In the genomic region with DNA sequence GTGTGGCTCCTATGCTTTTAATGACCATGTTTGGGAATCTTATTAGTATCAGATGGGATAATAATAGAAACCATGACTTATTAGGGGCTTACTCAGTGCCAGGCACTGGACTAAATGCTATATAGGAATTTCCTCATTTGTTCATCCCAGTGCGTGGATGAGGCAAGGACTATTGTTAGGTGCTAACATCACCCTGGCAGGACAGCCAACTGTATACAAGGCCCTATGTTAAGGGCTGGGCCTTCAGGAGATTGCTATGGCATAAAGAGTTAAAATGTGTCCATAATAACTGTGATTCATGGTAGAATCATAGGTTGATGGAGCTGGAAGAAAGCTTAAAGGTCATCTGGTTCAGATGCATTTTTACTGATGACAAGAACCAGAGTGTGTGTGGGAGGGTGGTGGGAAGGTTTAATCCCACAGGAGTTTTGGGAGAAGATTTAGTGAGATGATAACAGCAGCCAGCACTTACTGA, we compare ENCODE assay signal across 13 cellular contexts. TPM values are rescaled to one million over a fixed set of nuclear protein-coding genes. Genes with fewer than 3 reads are reported as not detected.
DNase-seq lines count a peak whose midpoint lies in the region; ATAC-seq and TF ChIP-seq lines count a peak whose summit lies in the region.
"Had no signal": no experiment of that assay in that cellular context is flagged by ENCODE, and none has a peak within 500 bp of the region (broad histone marks: within the 10 kb centered on the region; RNA-seq: fewer than 3 reads in every experiment).

No MANE protein-coding gene starts in this region.

- H3K23me2 ChIP-seq in H9 (ENCODE audit: insufficient read length, low read depth, low read length, poor library complexity, severe bottlenecking): peaks cover 8% of the 10 kb centered on the region

- H3K4me3 ChIP-seq in cardiac muscle cell: no peak overlapping the region
- H3K4me3 ChIP-seq in lung: no peak overlapping the region
- no peak overlapping the region for H3K4me3 ChIP-seq in urinary bladder (ENCODE audit: low read depth, low read length)
- H3K4me3 ChIP-seq in endodermal cell (ENCODE audit: low read length): no peak overlapping the region

- no peak overlapping the region for H2BK15ac ChIP-seq in H9 (ENCODE audit: low read depth, low read length)

- H2AK5ac ChIP-seq in H9 (ENCODE audit: insufficient read length, low read length): no peak overlapping the region

- H3K36me3 ChIP-seq in cardiac muscle cell (no peaks in the 10 kb centered on the region), lung (ENCODE audit: control insufficient read depth in 2 of 2, insufficient read depth in 2 of 2, low read length in 2 of 2) (no peaks in the 10 kb centered on the region), urinary bladder (ENCODE audit: insufficient read depth) (no peaks in the 10 kb centered on the region), endodermal cell (ENCODE audit: control insufficient read depth, insufficient read depth, low read length) (no peaks in the 10 kb centered on the region)

- H3K27ac ChIP-seq in cardiac muscle cell: peak overlapping the region; percentile 20
- peak overlapping the region; percentile 96 for H3K27ac ChIP-seq in cingulate gyrus (ENCODE audit: low read depth, low read length)
- peak overlapping the region; percentile 57 to 87 for H3K27ac ChIP-seq in lung (ENCODE audit: low read depth in 1 of 2, low read length in 1 of 2)
- H3K27ac ChIP-seq in urinary bladder (ENCODE audit: low read depth): peak overlapping the region; percentile 64
- no peak overlapping the region for H3K27ac ChIP-seq in endodermal cell (ENCODE audit: low read depth, low read length)
- H3K27ac ChIP-seq in H9 (ENCODE audit: insufficient read length, low read depth, low read length): no peak overlapping the region
- H3K27ac ChIP-seq: 22Rv1 had no signal

- no peak overlapping the region for H3K23ac ChIP-seq in H9 (ENCODE audit: insufficient read length, low read depth, low read length)

- H4K5ac ChIP-seq in H9 (ENCODE audit: insufficient read length, low read depth, low read length): no peak overlapping the region

- H3K36me3 Mint-ChIP-seq in endodermal cell (ENCODE audit: low read depth) (no peaks in the 10 kb centered on the region), H9 (ENCODE audit: insufficient read depth in 1 of 3, low read depth in 3 of 3) (no peaks in the 10 kb centered on the region)
- H3K36me3 Mint-ChIP-seq: activated naive CD4-positive, alpha-beta T cell treated with anti-CD3 and anti-CD28 coated beads, Interleukin-2, amount 50 U/mL, for 24 hours had no signal

- no peaks in the 10 kb centered on the region for H4K20me1 ChIP-seq in H9 (ENCODE audit: control insufficient read depth, insufficient read depth, insufficient read length)

- no peak for ATAC-seq in Right ventricle myocardium inferior
- ATAC-seq in lung (ENCODE audit: insufficient read depth, low FRiP score): no peak
- ATAC-seq in HG02642 (IDR thresholded peaks at IDR 0.05; ENCODE audit: poor library complexity, unreplicated experiment): no peak

- DNase-seq in cardiac muscle cell (ENCODE audit: low read depth in 1 of 2, low spot score in 1 of 2) (peak in 1 of 2 donors; percentile 35), Right ventricle myocardium inferior (ENCODE audit: missing footprints) (no peak), lung (ENCODE audit: low spot score) (no peak), endodermal cell (no peak), H9 (no peak)
- DNase-seq: activated CD4-positive, CD25-positive, alpha-beta regulatory T cell treated with anti-CD3 and anti-CD28 coated beads, Interleukin-2, amount 50 U/mL, for 72 hours; H7 had no signal

- intact Hi-C loops in Right ventricle myocardium inferior (cut with DNase I): no loop called here

- H3K27ac Mint-ChIP-seq in endodermal cell: no peak overlapping the region
- H3K27ac Mint-ChIP-seq in H9: no peak overlapping the region; a peak in 1 of 7 replicates
- H3K27ac Mint-ChIP-seq: activated naive CD4-positive, alpha-beta T cell treated with anti-CD3 and anti-CD28 coated beads, Interleukin-2, amount 50 U/mL, for 24 hours; stimulated activated naive CD8-positive, alpha-beta T cell treated with anti-CD3 and anti-CD28 coated beads, Interleukin-15, Interleukin-2, amounts not matched to agents 100 ng/mL and 50 ng/mL, for 24 hours had no signal

- no peak overlapping the region for H3T11ph ChIP-seq in H9 (ENCODE audit: low read length)

- no peak overlapping the region for H2BK12ac ChIP-seq in H9 (ENCODE audit: insufficient read length, low read depth, low read length)

- no peak overlapping the region for H2BK5ac ChIP-seq in H9 (ENCODE audit: insufficient read length, low read length)

- H2AFZ ChIP-seq in H9 (ENCODE audit: low read length): no peak overlapping the region

- H3K4me3 Mint-ChIP-seq in endodermal cell: no peak overlapping the region
- no peak overlapping the region for H3K4me3 Mint-ChIP-seq in H9
- H3K4me3 Mint-ChIP-seq: activated naive CD4-positive, alpha-beta T cell treated with anti-CD3 and anti-CD28 coated beads, Interleukin-2, amount 50 U/mL, for 24 hours; stimulated activated naive CD8-positive, alpha-beta T cell treated with anti-CD3 and anti-CD28 coated beads, Interleukin-15, Interleukin-2, amounts not matched to agents 100 ng/mL and 50 ng/mL, for 24 hours had no signal

- H3K9me3 Mint-ChIP-seq in endodermal cell (no peaks in the 10 kb centered on the region), H9 (no peaks in the 10 kb centered on the region)
- H3K9me3 Mint-ChIP-seq: activated naive CD4-positive, alpha-beta T cell treated with anti-CD3 and anti-CD28 coated beads, Interleukin-2, amount 50 U/mL, for 24 hours; stimulated activated naive CD8-positive, alpha-beta T cell treated with anti-CD3 and anti-CD28 coated beads, Interleukin-15, Interleukin-2, amounts not matched to agents 100 ng/mL and 50 ng/mL, for 24 hours had no signal

- no peak overlapping the region for H4K91ac ChIP-seq in H9 (ENCODE audit: insufficient read length, low read depth, low read length)

- no peaks in the 10 kb centered on the region for H3K79me1 ChIP-seq in H9 (ENCODE audit: insufficient read depth, low read depth, low read length, poor library complexity, severe bottlenecking)

- no peak overlapping the region for H3K14ac ChIP-seq in H9 (ENCODE audit: insufficient read depth, low read length)

- H2BK120ac ChIP-seq in H9 (ENCODE audit: low read depth, low read length, poor library complexity, severe bottlenecking): no peak overlapping the region

- H3K79me2 ChIP-seq in H9 (ENCODE audit: insufficient read depth, low read length): no peaks in the 10 kb centered on the region

- H3K4me1 Mint-ChIP-seq in endodermal cell: peaks cover 24% of the 10 kb centered on the region
- H3K4me1 Mint-ChIP-seq in H9: peaks cover 36 to 48% of the 10 kb centered on the region in 2 experiments

- no peak overlapping the region for H3K18ac ChIP-seq in H9 (ENCODE audit: insufficient read length, low read depth, low read length)

- peaks cover 24% of the 10 kb centered on the region for H3K4me1 ChIP-seq in cardiac muscle cell (ENCODE audit: low read depth)
- peaks cover 5 to 7% of the 10 kb centered on the region in 2 donors for H3K4me1 ChIP-seq in lung (ENCODE audit: control insufficient read depth in 2 of 2, insufficient read depth in 2 of 2, low read length in 2 of 2)
- peaks cover 5% of the 10 kb centered on the region for H3K4me1 ChIP-seq in urinary bladder (ENCODE audit: insufficient read depth)
- no peaks in the 10 kb centered on the region for H3K4me1 ChIP-seq in endodermal cell (ENCODE audit: control insufficient read depth, insufficient read depth, low read length)
- peaks cover 7% of the 10 kb centered on the region; the same call in 1 of the 2 replicates for H3K4me1 ChIP-seq in H9 (ENCODE audit: insufficient read depth, low read length)

- no peak overlapping the region for H3K4ac ChIP-seq in H9 (ENCODE audit: low read depth, low read length)

- no peaks in the 10 kb centered on the region for H3K27me3 ChIP-seq in cardiac muscle cell
- no peaks in the 10 kb centered on the region for H3K27me3 ChIP-seq in lung (ENCODE audit: control insufficient read depth, insufficient read depth)
- H3K27me3 ChIP-seq in endodermal cell (ENCODE audit: control insufficient read depth, insufficient read depth, low read length, poor library complexity, severe bottlenecking): no peaks in the 10 kb centered on the region
- no peaks in the 10 kb centered on the region for H3K27me3 ChIP-seq in H9 (ENCODE audit: insufficient read depth, low read length)

- no peak overlapping the region for H2BK20ac ChIP-seq in H9 (ENCODE audit: low read depth, low read length, poor library complexity, severe bottlenecking)

- no peak overlapping the region for H4K8ac ChIP-seq in H9 (replicated peaks; ENCODE audit: insufficient read length, low read depth, low read length)

- no peak for TF ChIP-seq CTCF in cardiac muscle cell (IDR thresholded peaks at IDR 0.05; ENCODE audit: low read depth, low read length)
- TF ChIP-seq CTCF in lung (IDR thresholded peaks at IDR 0.05; ENCODE audit: control extremely low read depth, extremely low read depth): no peak
- no peak for TF ChIP-seq CTCF in endodermal cell (conservative IDR thresholded peaks at IDR 0.05)
- TF ChIP-seq CTCF in H9 (conservative IDR thresholded peaks at IDR 0.05): no peak

- H3K27me3 Mint-ChIP-seq in endodermal cell (ENCODE audit: insufficient read depth) (no peaks in the 10 kb centered on the region), H9 (ENCODE audit: low read depth) (no peaks in the 10 kb centered on the region)
- H3K27me3 Mint-ChIP-seq: activated naive CD4-positive, alpha-beta T cell treated with anti-CD3 and anti-CD28 coated beads, Interleukin-2, amount 50 U/mL, for 24 hours; stimulated activated naive CD8-positive, alpha-beta T cell treated with anti-CD3 and anti-CD28 coated beads, Interleukin-15, Interleukin-2, amounts not matched to agents 100 ng/mL and 50 ng/mL, for 24 hours had no signal

- H3K9me3 ChIP-seq in cardiac muscle cell (ENCODE audit: low read depth) (no peaks in the 10 kb centered on the region), lung (ENCODE audit: control insufficient read depth in 2 of 2, insufficient read depth in 1 of 2, low read length in 1 of 2) (no peaks in the 10 kb centered on the region), endodermal cell (ENCODE audit: control insufficient read depth, low read length) (no peaks in the 10 kb centered on the region), H9 (ENCODE audit: control insufficient read depth, low read depth, low read length) (no peaks in the 10 kb centered on the region)

- WGBS in lung, 2 donors: 79 to 84% methylated on average over 1 of the region's 1 CpG
- 58% methylated on average over 1 of the region's 1 CpG for WGBS in urinary bladder
- 88 to 95% methylated on average over 1 of the region's 1 CpG for WGBS in endodermal cell (ENCODE audit: insufficient coverage in 1 of 2, insufficient read length in 1 of 2), 2 experiments
- no CpG with 5 or more reads among the region's 1 CpG for WGBS in H9 (ENCODE audit: extremely low coverage, insufficient read length, low lambda C conversion rate)

- H3K56ac ChIP-seq in H9 (ENCODE audit: insufficient read length, low read depth, low read length): no peak overlapping the region

- no peak overlapping the region for H3K4me2 ChIP-seq in H9 (ENCODE audit: insufficient read depth, insufficient read length, low read length)

- H3K9ac ChIP-seq in endodermal cell (ENCODE audit: extremely low read depth, low read length, poor library complexity, severe bottlenecking): no peak overlapping the region
- no peak overlapping the region for H3K9ac ChIP-seq in H9 (ENCODE audit: extremely low read depth, insufficient read length, low read length)

RNA-seq across cellular contexts. Expression of a gene that starts 4.7 kb away (rescaled TPM):
- total RNA-seq in cardiac muscle cell (45.2 and 59.7 TPM in 2 replicates), Right ventricle myocardium inferior (48.9 TPM), lung (10 to 100 TPM; 46.2 to 57.7 TPM), urinary bladder (103 TPM), endodermal cell (10 to 100 TPM; 65.4 to 67.9 TPM), H9 (2021) (77.9 and 83.3 TPM in 2 replicates)
- polyA plus RNA-seq in cardiac muscle cell (23.0 and 29.0 TPM in 2 replicates), lung (10 to 100 TPM in 1 of 2 donors, 1 to 10 TPM in 1; 8.1 to 14.8 TPM), urinary bladder (32.4 TPM)
- 36.2 TPM for polyA plus RNA-seq in endodermal cell (2013, experiment 1 of 2)
- polyA plus RNA-seq in endodermal cell (2013, experiment 2 of 2): 34.3 TPM

RNA-seq across cellular contexts. Expression of a gene that starts 43.3 kb away (rescaled TPM):
- total RNA-seq in cardiac muscle cell: 18.5 and 21.7 TPM in 2 replicates
- polyA plus RNA-seq in cardiac muscle cell: 5.6 and 6.6 TPM in 2 replicates
- total RNA-seq in Right ventricle myocardium inferior: 7.7 TPM
- 10 to 100 TPM; 13.9 to 47.1 TPM for total RNA-seq in lung
- polyA plus RNA-seq in lung: 10 to 100 TPM; 37.4 to 48.9 TPM
- 17.3 TPM for total RNA-seq in urinary bladder
- 22.0 TPM for polyA plus RNA-seq in urinary bladder
- 10 to 100 TPM; 51.6 to 59.6 TPM for total RNA-seq in endodermal cell
- 31.9 TPM for polyA plus RNA-seq in endodermal cell (2013, experiment 1 of 2)
- 28.2 TPM for polyA plus RNA-seq in endodermal cell (2013, experiment 2 of 2)
- total RNA-seq in H9 (2021): 68.7 and 71.9 TPM in 2 replicates

Comparison
In these comparisons a context has a peak if more than half of its experiments do, and no peak if none do; other contexts are left out.
1. H3K27ac ChIP-seq: peak in cardiac muscle cell (single experiment), cingulate gyrus (single experiment), lung (2 of 2) and urinary bladder (single experiment); none in endodermal cell (single experiment) and H9 (single experiment).